ENCODE assay signal across 15 cellular contexts in genomic region chr12:108972226-108972757, GRCh38. TPM values are rescaled to one million over a fixed set of nuclear protein-coding genes. Genes with fewer than 3 reads are reported as not detected.
"Had no signal": no experiment of that assay in that cellular context is flagged by ENCODE, and none has a peak within 500 bp of the region (broad histone marks: within the 10 kb centered on the region; RNA-seq: fewer than 3 reads in every experiment).

No MANE protein-coding gene starts in this region.

- DNase-seq: activated CD4-positive, alpha-beta T cell treated with anti-CD3 and anti-CD28 coated beads, Interleukin-2, amount 50 U/mL, for 1 hour; activated effector memory CD4-positive, alpha-beta T cell treated with Interleukin-2 at 50 U/mL for 16 hours; activated T-cell treated with anti-CD3 and anti-CD28 coated beads, Interleukin-2, amount 50 U/mL, for 1 hour; central memory CD4-positive, alpha-beta T cell; effector memory CD8-positive, alpha-beta T cell; erythroblast; left ventricle myocardium superior; mesendoderm; psoas muscle; stimulated activated CD4-positive, alpha-beta T cell treated with anti-CD3 and anti-CD28 coated beads, Interleukin-2, amount 100 ng/mL, for 24 hours; stimulated activated naive CD4-positive, alpha-beta T cell; substantia nigra had no signal

- H3K4me3 ChIP-seq: coronary artery, psoas muscle had no signal

- ATAC-seq: effector memory CD8-positive, alpha-beta T cell; left ventricle myocardium superior; sciatic nerve had no signal

- H3K27ac ChIP-seq: coronary artery, psoas muscle had no signal

- H3K4me1 ChIP-seq: psoas muscle had no signal

- H3K9me3 ChIP-seq: psoas muscle had no signal

RNA-seq across cellular contexts. Expression of gene SVOP, which starts 48.6 kb away (rescaled TPM):
- total RNA-seq: osteoblast, sciatic nerve had no signal
